In genomic region chr11:1109101-1109917, GRCh38 we compare ENCODE assay signal across 20 cellular contexts. TPM values are rescaled to one million over a fixed set of nuclear protein-coding genes. Genes with fewer than 3 reads are reported as not detected.
A peak's percentile ranks its signal among the peaks of the same experiment; 100 is the strongest.
DNase-seq lines count a peak whose midpoint lies in the region; ATAC-seq, FAIRE-seq and TF ChIP-seq lines count a peak whose summit lies in the region.
"Had no signal": no experiment of that assay in that cellular context is flagged by ENCODE, and none has a peak within 500 bp of the region (broad histone marks: within the 10 kb centered on the region; RNA-seq: fewer than 3 reads in every experiment).

No MANE protein-coding gene starts in this region.

- POLR2A ChIA-PET in HepG2 (lab: Yijun Ruan, JAX): no interaction called here

- intact Hi-C loops in right lobe of liver (cut with DNase I): no loop called here
- intact Hi-C loops in HepG2 (cut with micrococcal nuclease; ENCODE audit: unreplicated experiment): no loop called here
- intact Hi-C loops in aorta (cut with DNase I): loop anchor here in 1 of 2 donors (10.0 kb wide), 1 partner anchor 65 kb away; no protein-coding TSS in a partner anchor

- in situ Hi-C loops in HepG2 (cut with HindIII; ENCODE audit: extremely low pct_ligation_motif_present, low pct_unique_long_range_greater_than_20kb) (no loop called here), G401 (cut with HindIII; ENCODE audit: low sequenced_read_pairs) (no loop called here)

- no peak for TF ChIP-seq RAD21 in HepG2 (CRISPR knock-in tag; IDR thresholded peaks at IDR 0.05)

- no peaks in the 10 kb centered on the region for H3K9me3 ChIP-seq in right lobe of liver
- no peaks in the 10 kb centered on the region for H3K9me3 ChIP-seq in HepG2 (ENCODE audit: low read length)
- peaks cover 55% of the 10 kb centered on the region for H3K9me3 ChIP-seq in trophoblast cell (ENCODE audit: insufficient read depth, low read depth, low read length)
- H3K9me3 ChIP-seq in aorta (ENCODE audit: control insufficient read depth, low read length): no peaks in the 10 kb centered on the region
- H3K9me3 ChIP-seq: BE2C had no signal

- DNase-seq in right lobe of liver (peak in 2 of 3 donors; percentile 7 to 49), HepG2 (ENCODE audit: low spot score) (no peak), chondrocyte (ENCODE audit: low spot score) (peak; percentile 84), trophoblast cell (peak in 1 of 2 donors; percentile 12), aorta (peak; percentile 34 to 56), epidermal melanocyte (ENCODE audit: insufficient read length, low spot score) (no peak), G401 (ENCODE audit: low spot score) (no peak)
- DNase-seq: ACHN; C1 segment of cervical spinal cord; Caco-2; CD4-positive, alpha-beta T cell; GDM1; HCEC 1CT had no signal

- no peaks in the 10 kb centered on the region for H3K27me3 ChIP-seq in right lobe of liver
- H3K27me3 ChIP-seq in HepG2 (ENCODE audit: control insufficient read depth in 1 of 2, insufficient read depth in 2 of 2, low read length in 2 of 2): peaks cover 14 to 53% of the 10 kb centered on the region in 2 experiments
- H3K27me3 ChIP-seq in trophoblast cell (ENCODE audit: insufficient read depth, low read length): no peaks in the 10 kb centered on the region
- no peaks in the 10 kb centered on the region for H3K27me3 ChIP-seq in aorta (ENCODE audit: control insufficient read depth in 1 of 2, insufficient read depth in 2 of 2, low read length in 1 of 2)
- H3K27me3 ChIP-seq: BE2C had no signal

- H3K4me3 Mint-ChIP-seq in chondrocyte (ENCODE audit: unreplicated experiment): no peak overlapping the region
- H3K4me3 Mint-ChIP-seq: CD4-positive, alpha-beta T cell; GM23338 had no signal

- peaks cover 6% of the 10 kb centered on the region for H3K27me3 Mint-ChIP-seq in chondrocyte (ENCODE audit: low read depth)
- H3K27me3 Mint-ChIP-seq: CD4-positive, alpha-beta T cell had no signal

- no peak overlapping the region for H4K91ac ChIP-seq in trophoblast cell (ENCODE audit: low read depth, low read length)

- FAIRE-seq in HepG2 (lab: Jason Lieb, UNC): no peak
- FAIRE-seq: A204.1, D721Med, GM12892, GM18507, H54 had no signal

- no peak overlapping the region for H2BK120ac ChIP-seq in trophoblast cell (ENCODE audit: insufficient read depth, low read length, poor library complexity)

- no peaks in the 10 kb centered on the region for H3K79me1 ChIP-seq in trophoblast cell (ENCODE audit: low read length)

- no peak overlapping the region for H3K4ac ChIP-seq in trophoblast cell (ENCODE audit: low read depth, low read length)

- no peak overlapping the region for H4K12ac ChIP-seq in trophoblast cell (ENCODE audit: low read depth, low read length)

- no peak overlapping the region for H3K27ac ChIP-seq in right lobe of liver
- H3K27ac ChIP-seq in HepG2 (ENCODE audit: extremely low read length, insufficient read depth, low read length): no peak overlapping the region
- no peak overlapping the region for H3K27ac ChIP-seq in trophoblast cell (ENCODE audit: low read depth, low read length)
- H3K27ac ChIP-seq in aorta (ENCODE audit: low read depth in 1 of 2, low read length in 2 of 2): no peak overlapping the region

- TF ChIP-seq EP300 in HepG2 (IDR thresholded peaks at IDR 0.05; ENCODE audit: low read depth in 2 of 2, low read length in 2 of 2) (no peak), HepG2 (CRISPR knock-in tag; IDR thresholded peaks at IDR 0.05; ENCODE audit: borderline replicate concordance) (no peak)

- no TSS peak for BruUV-seq in HepG2 (replicated peaks; lab: Mats Ljungman, UMichigan)

- H3K4me1 ChIP-seq in right lobe of liver (no peaks in the 10 kb centered on the region), HepG2 (ENCODE audit: insufficient read depth, low read length) (no peaks in the 10 kb centered on the region), trophoblast cell (ENCODE audit: control insufficient read depth in 1 of 2, insufficient read depth in 2 of 2, low read length in 2 of 2) (no peaks in the 10 kb centered on the region), aorta (ENCODE audit: control insufficient read depth in 1 of 2, insufficient read depth in 2 of 2, low read length in 2 of 2) (no peaks in the 10 kb centered on the region)
- H3K4me1 ChIP-seq: BE2C, Caco-2 had no signal

- WGBS in right lobe of liver (ENCODE audit: insufficient coverage, low coverage, low lambda C conversion rate, missing lambda C conversion rate): 63% methylated on average over 5 of the region's 28 CpGs
- 0% methylated on average over 4 of the region's 28 CpGs for WGBS in HepG2 (ENCODE audit: low lambda C conversion rate)
- WGBS in trophoblast cell (ENCODE audit: extremely low coverage, insufficient coverage, insufficient read length): no CpG with 5 or more reads among the region's 28 CpGs
- WGBS in aorta, 2 donors: 82 to 85% methylated on average over 27 to 28 of the region's 28 CpGs

- TF ChIP-seq CTCF in right lobe of liver (IDR thresholded peaks at IDR 0.05): no peak
- no peak for TF ChIP-seq CTCF in HepG2 (CRISPR knock-in tag; IDR thresholded peaks at IDR 0.05)
- TF ChIP-seq CTCF in chondrocyte (IDR thresholded peaks at IDR 0.05): no peak

- CTCF ChIA-PET in HepG2 (lab: Yijun Ruan, JAX; ENCODE audit: low intra/inter-chr PET ratio, low total read pairs): no interaction called here

- H3K36me3 Mint-ChIP-seq in chondrocyte (ENCODE audit: low read depth): no peaks in the 10 kb centered on the region

- H3K36me3 ChIP-seq in right lobe of liver (no peaks in the 10 kb centered on the region), HepG2 (replicated peaks in 1 of 2; ENCODE audit: control insufficient read depth in 1 of 2, insufficient read depth in 2 of 2, low read length in 2 of 2) (no peaks in the 10 kb centered on the region), trophoblast cell (ENCODE audit: control insufficient read depth in 1 of 2, insufficient read depth in 2 of 2, low read length in 2 of 2) (no peaks in the 10 kb centered on the region), aorta (ENCODE audit: control insufficient read depth in 1 of 2, insufficient read depth in 2 of 2, low read length in 1 of 2) (no peaks in the 10 kb centered on the region)
- H3K36me3 ChIP-seq: BE2C had no signal

- ATAC-seq in right lobe of liver: no peak
- ATAC-seq in HepG2: no peak
- no peak for ATAC-seq in aorta (ENCODE audit: low FRiP score)
- ATAC-seq: GM23338 had no signal

- H4K8ac ChIP-seq in trophoblast cell (ENCODE audit: low read depth, low read length): no peak overlapping the region

- no peak overlapping the region for H3K23ac ChIP-seq in trophoblast cell (ENCODE audit: low read length)

- no peaks in the 10 kb centered on the region for H3K4me1 Mint-ChIP-seq in chondrocyte (ENCODE audit: low read depth)
- H3K4me1 Mint-ChIP-seq: GM23338 had no signal

- no peak overlapping the region for H2BK12ac ChIP-seq in trophoblast cell (ENCODE audit: low read length)

- no peak overlapping the region for H2BK5ac ChIP-seq in trophoblast cell (ENCODE audit: low read depth, low read length, poor library complexity)

- H3K9ac ChIP-seq in HepG2 (ENCODE audit: insufficient read depth, low read depth, low read length) (no peak overlapping the region), trophoblast cell (ENCODE audit: low read length) (no peak overlapping the region)

- H3K4me2 ChIP-seq in HepG2 (ENCODE audit: low read depth, low read length) (no peak overlapping the region), trophoblast cell (ENCODE audit: low read length) (no peak overlapping the region)
- H3K4me2 ChIP-seq: GM23338 had no signal

- no peak for TF ChIP-seq POLR2A in right lobe of liver (IDR thresholded peaks at IDR 0.05)
- TF ChIP-seq POLR2A in HepG2 (IDR thresholded peaks at IDR 0.05; ENCODE audit: insufficient read depth in 1 of 2, low read depth in 2 of 2, low read length in 2 of 2): no peak

- H3K14ac ChIP-seq in trophoblast cell (ENCODE audit: low read length): no peak overlapping the region

- H3K27ac Mint-ChIP-seq in chondrocyte (ENCODE audit: unreplicated experiment): no peak overlapping the region
- H3K27ac Mint-ChIP-seq: CD4-positive, alpha-beta T cell; GM23338 had no signal

- no peaks in the 10 kb centered on the region for H4K20me1 ChIP-seq in HepG2 (ENCODE audit: insufficient read depth, low read length)

- no peaks in the 10 kb centered on the region for H3K79me2 ChIP-seq in HepG2 (ENCODE audit: insufficient read depth, low read length)
- H3K79me2 ChIP-seq in trophoblast cell (ENCODE audit: control insufficient read depth, insufficient read depth, low read length, poor library complexity): no peaks in the 10 kb centered on the region

- no peak overlapping the region for H2AK5ac ChIP-seq in trophoblast cell (ENCODE audit: low read length)

- H2AFZ ChIP-seq in HepG2 (ENCODE audit: low read length) (no peak overlapping the region), trophoblast cell (ENCODE audit: insufficient read depth, low read length, poor library complexity) (no peak overlapping the region)
- H2AFZ ChIP-seq: GM23338 had no signal

- H3K9me3 Mint-ChIP-seq in chondrocyte (ENCODE audit: low read depth): no peaks in the 10 kb centered on the region
- H3K9me3 Mint-ChIP-seq: CD4-positive, alpha-beta T cell had no signal

- H3K4me3 ChIP-seq in right lobe of liver (no peak overlapping the region), HepG2 (replicated peaks in 1 of 3; ENCODE audit: insufficient read depth in 1 of 3, low read depth in 2 of 3, low read length in 3 of 3) (no peak overlapping the region), trophoblast cell (ENCODE audit: low read depth, low read length) (peak overlapping the region; percentile 36), aorta (ENCODE audit: low read length in 2 of 2) (no peak overlapping the region)
- H3K4me3 ChIP-seq: GM23338 had no signal

- no peak overlapping the region for H3K18ac ChIP-seq in trophoblast cell (ENCODE audit: low read length)

RNA-seq across cellular contexts. Expression of gene MUC2, which starts 34.6 kb away (rescaled TPM):
- total RNA-seq in right lobe of liver (under 1 TPM in 1 of 6 experiments, not detected in 5; 0.04 TPM), HepG2 (2016; rRNA removed; fragmentation: Illumina TruSeq; extraction: Trizol) (not detected in 2 replicates), chondrocyte (not detected in 3 replicates), aorta (under 1 TPM; 0.06 to 0.10 TPM)
- not detected in 2 replicates for total RNA-seq in HepG2 (2016; cell fraction: cytosol; rRNA removed; fragmentation: Illumina TruSeq; extraction: Trizol; ENCODE audit: low read depth)
- total RNA-seq in HepG2 (2016; cell fraction: insoluble cytoplasmic fraction; rRNA removed; fragmentation: Illumina TruSeq; extraction: Trizol): not detected in 2 replicates
- total RNA-seq in HepG2 (2016; cell fraction: membrane; rRNA removed; fragmentation: Illumina TruSeq; extraction: Trizol): not detected in 2 replicates
- not detected in 2 replicates for total RNA-seq in HepG2 (2016; cell fraction: nucleus; rRNA removed; fragmentation: Illumina TruSeq; extraction: Trizol)
- polyA plus RNA-seq in HepG2 (2011; rRNA removed) (under 0.01 TPM in 1 of 2 replicates, not detected in the other), aorta (10 to 100 TPM in 1 of 2 donors, under 1 TPM in 1; 0.08 to 11.8 TPM)
- not detected in 2 replicates for polyA plus RNA-seq in HepG2 (2011; cell fraction: cytosol; rRNA removed)
- polyA plus RNA-seq in HepG2 (2011; cell fraction: nucleus; rRNA removed): under 0.01 and 0.02 TPM in 2 replicates
- polyA plus RNA-seq in HepG2 (2012): not detected in 2 replicates
- polyA plus RNA-seq in HepG2 (2016; cell fraction: cytosol; fragmentation: Illumina TruSeq; extraction: Trizol; ENCODE audit: low read depth): not detected in 2 replicates
- not detected in 2 replicates for polyA plus RNA-seq in HepG2 (2016; cell fraction: insoluble cytoplasmic fraction; fragmentation: Illumina TruSeq; extraction: Trizol; ENCODE audit: low read depth)
- polyA plus RNA-seq in HepG2 (2016; cell fraction: membrane; fragmentation: Illumina TruSeq; extraction: Trizol; ENCODE audit: low read depth): not detected in 2 replicates
- polyA plus RNA-seq in HepG2 (2016; cell fraction: nucleus; fragmentation: Illumina TruSeq; extraction: Trizol; ENCODE audit: insufficient read depth, low read depth): not detected in 2 replicates
- polyA minus RNA-seq in HepG2 (2011; rRNA and poly(A)+ RNA removed; ENCODE audit: low replicate concordance): 0.22 TPM in 1 of 2 replicates, not detected in the other
- not detected in 2 replicates for polyA minus RNA-seq in HepG2 (2011; cell fraction: cytosol; rRNA and poly(A)+ RNA removed)
- polyA minus RNA-seq in HepG2 (2011; cell fraction: nucleus; rRNA and poly(A)+ RNA removed): not detected in 2 replicates
- polyA plus RNA-seq in trophoblast cell (2013): 0.01 TPM in 2 replicates
- not detected in 2 replicates for total RNA-seq in G401 (2014; rRNA removed; shearing (Covaris generic))
- total RNA-seq: CD4-positive, alpha-beta T cell; GM23338 had no signal
- polyA plus RNA-seq: GM23338 had no signal

RNA-seq across cellular contexts. Expression of gene MUC5AC, which starts 48.4 kb away (rescaled TPM):
- total RNA-seq in right lobe of liver (not detected), HepG2 (2016; rRNA removed; fragmentation: Illumina TruSeq; extraction: Trizol) (not detected in 2 replicates), chondrocyte (not detected in 3 replicates), aorta (not detected)
- total RNA-seq in HepG2 (2016; cell fraction: cytosol; rRNA removed; fragmentation: Illumina TruSeq; extraction: Trizol; ENCODE audit: low read depth): not detected in 2 replicates
- total RNA-seq in HepG2 (2016; cell fraction: insoluble cytoplasmic fraction; rRNA removed; fragmentation: Illumina TruSeq; extraction: Trizol): not detected in 2 replicates
- total RNA-seq in HepG2 (2016; cell fraction: membrane; rRNA removed; fragmentation: Illumina TruSeq; extraction: Trizol): not detected in 2 replicates
- not detected in 2 replicates for total RNA-seq in HepG2 (2016; cell fraction: nucleus; rRNA removed; fragmentation: Illumina TruSeq; extraction: Trizol)
- polyA plus RNA-seq in HepG2 (2011; rRNA removed) (under 0.01 TPM in 2 replicates), aorta (under 1 TPM in 1 of 2 donors, not detected in 1; 0.05 TPM)
- polyA plus RNA-seq in HepG2 (2011; cell fraction: cytosol; rRNA removed): under 0.01 TPM in 1 of 2 replicates, not detected in the other
- polyA plus RNA-seq in HepG2 (2011; cell fraction: nucleus; rRNA removed): 0.02 TPM in 2 replicates
- polyA plus RNA-seq in HepG2 (2012): not detected in 2 replicates
- not detected in 2 replicates for polyA plus RNA-seq in HepG2 (2016; cell fraction: cytosol; fragmentation: Illumina TruSeq; extraction: Trizol; ENCODE audit: low read depth)
- not detected in 2 replicates for polyA plus RNA-seq in HepG2 (2016; cell fraction: insoluble cytoplasmic fraction; fragmentation: Illumina TruSeq; extraction: Trizol; ENCODE audit: low read depth)
- not detected in 2 replicates for polyA plus RNA-seq in HepG2 (2016; cell fraction: membrane; fragmentation: Illumina TruSeq; extraction: Trizol; ENCODE audit: low read depth)
- polyA plus RNA-seq in HepG2 (2016; cell fraction: nucleus; fragmentation: Illumina TruSeq; extraction: Trizol; ENCODE audit: insufficient read depth, low read depth): 0.03 TPM in 1 of 2 replicates, not detected in the other
- polyA minus RNA-seq in HepG2 (2011; rRNA and poly(A)+ RNA removed; ENCODE audit: low replicate concordance): not detected in 2 replicates
- polyA minus RNA-seq in HepG2 (2011; cell fraction: cytosol; rRNA and poly(A)+ RNA removed): not detected in 2 replicates
- not detected in 2 replicates for polyA minus RNA-seq in HepG2 (2011; cell fraction: nucleus; rRNA and poly(A)+ RNA removed)
- polyA plus RNA-seq in trophoblast cell (2013): not detected in 2 replicates
- not detected in 2 replicates for total RNA-seq in G401 (2014; rRNA removed; shearing (Covaris generic))
- total RNA-seq: CD4-positive, alpha-beta T cell; GM23338 had no signal
- polyA plus RNA-seq: GM23338 had no signal

Comparison
In these comparisons a context has a peak if more than half of its experiments do, and no peak if none do; other contexts are left out.
1. DNase-seq: peak in right lobe of liver (2 of 3), chondrocyte (single experiment) and aorta (2 of 2); none in HepG2 (single experiment), epidermal melanocyte (single experiment) and G401 (single experiment).